19 cellular contexts compared by ENCODE assay signal in the genomic region with DNA sequence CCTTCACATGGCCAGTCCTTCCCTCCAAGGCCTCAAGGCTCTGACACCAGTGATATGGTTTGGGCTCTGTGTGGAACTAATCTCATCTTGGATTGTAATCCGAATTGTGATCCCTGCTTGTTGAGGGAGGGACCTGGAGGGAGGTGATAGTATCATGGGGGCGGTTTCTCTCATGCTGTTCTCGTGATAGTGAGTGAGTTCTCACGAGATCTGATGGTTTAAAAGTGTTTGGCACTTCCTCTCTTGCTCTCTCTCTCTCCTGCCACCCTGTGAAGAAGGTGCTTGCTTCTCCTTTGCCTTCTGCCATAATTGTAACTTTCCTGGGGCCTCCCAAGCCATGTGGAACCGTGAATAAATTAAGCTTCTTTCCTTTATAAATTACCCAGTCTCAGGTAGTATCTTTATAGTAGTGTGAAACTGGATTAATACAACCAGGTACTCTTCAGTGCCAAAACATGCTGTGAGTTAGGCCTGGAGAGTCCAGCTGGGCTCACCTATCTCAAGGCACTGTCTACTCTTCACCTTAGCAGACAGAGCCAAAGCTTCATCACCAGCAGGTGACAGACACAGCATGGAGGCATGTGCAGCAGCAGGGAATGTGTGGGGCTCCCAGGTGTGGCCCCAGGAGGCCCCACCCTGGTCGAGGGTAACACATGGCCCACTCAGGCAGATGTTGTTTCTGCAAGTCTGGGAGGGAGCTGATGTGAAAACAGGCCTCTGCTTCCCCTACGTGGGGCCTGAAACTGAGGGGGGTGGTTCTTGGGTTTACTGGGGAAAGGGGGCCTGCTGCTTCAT.
A peak's percentile ranks its signal among the peaks of the same experiment; 100 is the strongest.
DNase-seq lines count a peak whose midpoint lies in the region; ATAC-seq and TF ChIP-seq lines count a peak whose summit lies in the region.
"Had no signal": no experiment of that assay in that cellular context is flagged by ENCODE, and none has a peak within 500 bp of the region (broad histone marks: within the 10 kb centered on the region; RNA-seq: fewer than 3 reads in every experiment).

No MANE protein-coding gene starts in this region.

- H3K36me3 Mint-ChIP-seq in osteocyte (ENCODE audit: unreplicated experiment) = no peaks in the 10 kb centered on the region
- H3K36me3 Mint-ChIP-seq: CD4-positive, CD25-positive, alpha-beta regulatory T cell; CD8-positive, alpha-beta T cell had no signal

- TF ChIP-seq EP300 in esophagus muscularis mucosa (IDR thresholded peaks at IDR 0.05) = no peak

- no peaks in the 10 kb centered on the region for H3K9me3 Mint-ChIP-seq in osteocyte (ENCODE audit: unreplicated experiment)
- H3K9me3 Mint-ChIP-seq: CD8-positive, alpha-beta T cell; H9 had no signal

- peak; percentile 5 for DNase-seq in NCI-H82 (lab: John Stamatoyannopoulos, UW)
- no peak for DNase-seq in NCI-H82 treated with DMSO at 0.1 percent for 48 hours (lab: John Stamatoyannopoulos, UW; ENCODE audit: unreplicated experiment)
- DNase-seq in OCI-M1 (lab: John Stamatoyannopoulos, UW) = peak; percentile 30
- peak; percentile 42 for DNase-seq in esophagus muscularis mucosa (ENCODE audit: extremely low spot score)
- DNase-seq in osteocyte (ENCODE audit: extremely low spot score, unreplicated experiment) = peak; percentile 62
- no peak for DNase-seq in activated naive CD4-positive, alpha-beta T cell treated with anti-CD3 and anti-CD28 coated beads, Interleukin-2, amount 50 U/mL, for 16 hours
- DNase-seq: Caco-2; CD4-positive, CD25-positive, alpha-beta regulatory T cell; DMS153; DND-41; GM23248; H9 had no signal

- intact Hi-C loops in esophagus muscularis mucosa (cut with DNase I) = no loop called here

- TF ChIP-seq CTCF in esophagus muscularis mucosa (IDR thresholded peaks at IDR 0.05) (no peak), osteocyte (IDR thresholded peaks at IDR 0.05) (no peak)

- no peak overlapping the region for H3K4me3 Mint-ChIP-seq in osteocyte (ENCODE audit: unreplicated experiment)
- H3K4me3 Mint-ChIP-seq: B cell; CD4-positive, CD25-positive, alpha-beta regulatory T cell; CD8-positive, alpha-beta T cell; H9 had no signal

- TF ChIP-seq POLR2A in esophagus muscularis mucosa (IDR thresholded peaks at IDR 0.05; ENCODE audit: low read depth) = no peak

- WGBS in esophagus muscularis mucosa = 86% methylated on average over 7 of the region's 7 CpGs

- no peaks in the 10 kb centered on the region for H3K36me3 ChIP-seq in esophagus muscularis mucosa
- H3K36me3 ChIP-seq: BLaER1 had no signal

- H3K27me3 Mint-ChIP-seq in osteocyte (ENCODE audit: unreplicated experiment) = peaks cover 13% of the 10 kb centered on the region

- H3K27me3 ChIP-seq in esophagus muscularis mucosa = no peaks in the 10 kb centered on the region
- H3K27me3 ChIP-seq: BLaER1 had no signal

- H3K4me1 ChIP-seq in esophagus muscularis mucosa = no peaks in the 10 kb centered on the region
- H3K4me1 ChIP-seq: Caco-2 had no signal

- ATAC-seq in HG03342 (IDR thresholded peaks at IDR 0.05; ENCODE audit: unreplicated experiment) = no peak
- ATAC-seq: CD8-positive, alpha-beta T cell; HCT116 had no signal

- H3K27ac Mint-ChIP-seq in osteocyte (ENCODE audit: unreplicated experiment) = no peak overlapping the region
- H3K27ac Mint-ChIP-seq: B cell; CD8-positive, alpha-beta T cell; H9 had no signal

- H3K9me3 ChIP-seq in esophagus muscularis mucosa = no peaks in the 10 kb centered on the region
- H3K9me3 ChIP-seq: BLaER1, Caco-2 had no signal

- H3K27ac ChIP-seq in esophagus muscularis mucosa (replicated peaks in 1 of 4) = no peak overlapping the region
- H3K27ac ChIP-seq: 22Rv1, BLaER1, C4-2B, GM23248 had no signal

- H3K4me3 ChIP-seq in esophagus muscularis mucosa = no peak overlapping the region
- H3K4me3 ChIP-seq: BLaER1, GM23248 had no signal

- no peaks in the 10 kb centered on the region for H3K4me1 Mint-ChIP-seq in osteocyte (ENCODE audit: unreplicated experiment)
- H3K4me1 Mint-ChIP-seq: B cell; CD4-positive, CD25-positive, alpha-beta regulatory T cell had no signal

Comparison
In these comparisons a context has a peak if more than half of its experiments do, and no peak if none do; other contexts are left out.
1. DNase-seq: peak in NCI-H82 (single experiment), OCI-M1 (single experiment), esophagus muscularis mucosa (single experiment) and osteocyte (single experiment); none in NCI-H82 treated with DMSO at 0.1 percent for 48 hours (single experiment) and activated naive CD4-positive, alpha-beta T cell treated with anti-CD3 and anti-CD28 coated beads, Interleukin-2, amount 50 U/mL, for 16 hours (single experiment).